23 cellular contexts compared by ENCODE assay signal in the genomic region with DNA sequence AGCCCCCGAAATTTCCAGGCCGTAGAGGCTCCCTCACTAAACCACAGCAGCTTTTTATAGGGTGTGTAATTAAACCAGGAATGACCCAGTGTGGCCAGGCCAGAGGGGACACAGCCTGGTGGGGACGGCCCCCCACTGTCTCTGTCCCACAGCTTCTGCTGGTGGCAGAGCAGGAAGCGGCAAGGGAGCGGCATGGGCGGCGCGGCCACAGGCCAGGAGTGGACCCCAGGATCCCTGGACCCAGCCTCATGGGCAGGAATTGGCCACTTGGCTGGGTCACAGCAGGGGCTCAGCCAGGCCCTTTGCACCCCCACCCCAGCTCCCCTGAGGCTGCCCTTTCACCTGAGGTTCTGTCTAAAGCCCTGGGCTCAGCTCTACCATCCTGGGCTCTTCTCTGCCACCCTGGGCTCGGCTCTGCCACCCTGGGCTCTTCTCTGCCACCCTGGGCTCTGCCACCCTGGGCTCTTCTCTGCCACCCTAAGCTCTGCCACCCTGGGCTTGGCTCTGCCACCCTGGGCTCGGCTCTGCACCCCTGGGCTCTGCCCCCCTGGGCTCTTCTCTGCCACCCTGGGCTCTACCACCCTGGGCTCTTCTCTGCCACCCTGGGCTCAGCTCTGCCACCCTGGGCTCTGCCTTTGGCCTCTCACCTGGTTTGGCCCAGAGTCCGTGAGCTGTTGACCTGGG.
"Had no signal": no experiment of that assay in that cellular context is flagged by ENCODE, and none has a peak within 500 bp of the region (broad histone marks: within the 10 kb centered on the region; RNA-seq: fewer than 3 reads in every experiment).

No MANE protein-coding gene starts in this region.

- H3K27me3 Mint-ChIP-seq: dendritic cell treated with granulocyte-macrophage colony-stimulating factor and Interleukin-4, amounts not matched to agents 40 ng/mL and 50 ng/mL, for 4 days; effector memory CD8-positive, alpha-beta T cell; naive thymus-derived CD8-positive, alpha-beta T cell had no signal

- FAIRE-seq: colon, islet of Langerhans had no signal

- H3K27me3 ChIP-seq: heart left ventricle, ovary, right atrium auricular region, sigmoid colon, upper lobe of left lung, uterus had no signal

- H3K27ac Mint-ChIP-seq: dendritic cell treated with granulocyte-macrophage colony-stimulating factor and Interleukin-4, amounts not matched to agents 40 ng/mL and 50 ng/mL, for 4 days had no signal

- H3K9me3 ChIP-seq: esophagus squamous epithelium, heart left ventricle, mucosa of descending colon, ovary, right atrium auricular region, sigmoid colon, upper lobe of left lung, uterus had no signal

- DNase-seq: effector memory CD8-positive, alpha-beta T cell; esophagus squamous epithelium; foreskin fibroblast; heart left ventricle; hypothalamus; kidney glomerular epithelial cell; mammary epithelial cell; mucosa of descending colon; naive thymus-derived CD8-positive, alpha-beta T cell; nucleus accumbens; ovary; sigmoid colon; stimulated activated CD4-positive, alpha-beta T cell treated with anti-CD3 and anti-CD28 coated beads, Interleukin-12 subunit alpha, Interleukin-12 subunit beta, amount 100 ng/mL, for 4 hours; stimulated activated naive CD4-positive, alpha-beta T cell treated with Interleukin-2 at 50 U/mL for 16 hours; uterus had no signal

- H3K4me1 Mint-ChIP-seq: neural crest cell had no signal

- H3K4me3 Mint-ChIP-seq: dendritic cell treated with granulocyte-macrophage colony-stimulating factor and Interleukin-4, amounts not matched to agents 40 ng/mL and 50 ng/mL, for 4 days; effector memory CD8-positive, alpha-beta T cell; naive thymus-derived CD8-positive, alpha-beta T cell; neural crest cell had no signal

- H3K36me3 ChIP-seq: ovary, uterus had no signal

- H3K4me3 ChIP-seq: esophagus squamous epithelium, heart left ventricle, mucosa of descending colon, ovary, right atrium auricular region, sigmoid colon, skin epidermis, upper lobe of left lung, uterus had no signal

- H3K9me3 Mint-ChIP-seq: dendritic cell treated with granulocyte-macrophage colony-stimulating factor and Interleukin-4, amounts not matched to agents 40 ng/mL and 50 ng/mL, for 4 days; effector memory CD8-positive, alpha-beta T cell; naive thymus-derived CD8-positive, alpha-beta T cell had no signal

- H3K27ac ChIP-seq: esophagus squamous epithelium, heart left ventricle, ovary, right atrium auricular region, sigmoid colon, skin epidermis, upper lobe of left lung, uterus had no signal

- ATAC-seq: effector memory CD8-positive, alpha-beta T cell; heart left ventricle; left lobe of liver; naive thymus-derived CD8-positive, alpha-beta T cell had no signal

- H3K4me1 ChIP-seq: uterus had no signal
